Comparison of ENCODE assay signal across 16 cellular contexts in the genomic region with DNA sequence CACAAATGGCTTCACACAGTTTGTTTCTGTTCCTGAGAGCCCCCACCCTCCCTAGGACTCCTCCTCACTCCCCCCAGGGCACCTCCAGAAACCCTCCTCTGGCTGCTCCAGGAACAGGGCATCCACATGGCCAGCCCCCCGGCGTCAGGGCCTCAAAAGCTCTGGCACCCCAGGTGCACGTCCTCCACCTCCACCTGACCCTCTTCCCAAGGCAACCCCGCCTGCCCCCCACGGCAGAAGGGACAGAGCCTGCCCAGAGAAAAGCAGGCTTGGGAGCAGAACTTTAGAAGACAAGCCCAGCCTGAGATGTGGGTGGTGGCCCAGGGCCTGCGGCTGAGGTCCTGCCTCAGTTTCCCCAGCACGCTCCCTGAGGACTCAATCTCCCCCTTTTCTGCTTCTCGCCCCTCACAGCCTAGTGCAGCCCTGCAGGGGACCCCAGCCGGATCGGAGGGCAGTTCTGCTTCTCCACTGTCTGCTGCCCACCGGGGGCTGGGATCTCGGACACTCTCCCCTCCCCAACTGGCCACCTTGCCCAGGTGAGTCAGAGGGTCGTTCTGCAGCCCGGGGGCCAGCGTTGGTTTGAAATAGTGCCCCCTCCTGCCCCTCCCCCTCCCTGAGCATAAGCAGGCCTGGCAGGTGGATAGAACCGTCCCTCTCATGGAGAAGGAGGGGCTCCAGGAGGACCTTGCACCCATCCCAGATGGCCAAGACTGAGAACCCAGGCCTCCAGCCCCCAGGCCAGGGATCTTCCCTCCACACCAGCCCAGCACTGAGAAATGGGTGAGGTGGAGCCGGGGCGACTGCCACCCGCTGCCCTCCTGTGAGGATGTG. TPM values are rescaled to one million over a fixed set of nuclear protein-coding genes. Genes with fewer than 3 reads are reported as not detected.
DNase-seq lines count a peak whose midpoint lies in the region; ATAC-seq and TF ChIP-seq lines count a peak whose summit lies in the region.
"Had no signal": no experiment of that assay in that cellular context is flagged by ENCODE, and none has a peak within 500 bp of the region (broad histone marks: within the 10 kb centered on the region; RNA-seq: fewer than 3 reads in every experiment).

No MANE protein-coding gene starts in this region.

- intact Hi-C loops in activated CD8-positive, alpha-beta T cell treated with anti-CD3 and anti-CD28 coated beads for 36 hours (cut with micrococcal nuclease) = no loop called here
- intact Hi-C loops in activated T-helper 2 cell treated with anti-CD3 and anti-CD28 coated beads, Interferon-gamma antibody, Interleukin-2, Interleukin-4, amounts not matched to agents 10 μg/mL and 5 μg/mL and 100 μg/mL, durations not matched to agents 14 hours and 24 hours and 36 hours (cut with micrococcal nuclease) = no loop called here
- intact Hi-C loops in lower lobe of right lung (cut with DNase I) = no loop called here

- TF ChIP-seq CTCF in activated CD8-positive, alpha-beta T cell treated with anti-CD3 and anti-CD28 coated beads for 36 hours (IDR thresholded peaks at IDR 0.05) = no peak
- TF ChIP-seq CTCF in lower lobe of right lung (IDR thresholded peaks at IDR 0.05) = no peak
- no peak for TF ChIP-seq CTCF in SK-N-SH (IDR thresholded peaks at IDR 0.05)

- H3F3A ChIP-seq in SK-N-SH (replicated peaks; ENCODE audit: insufficient read depth) = no peaks in the 10 kb centered on the region

- no peak overlapping the region for H3K4me2 ChIP-seq in SK-N-SH

- no peaks in the 10 kb centered on the region for H3K27me3 Mint-ChIP-seq in activated CD8-positive, alpha-beta T cell treated with anti-CD3 and anti-CD28 coated beads, Interleukin-2, amount 10 ng/mL, durations not matched to agents 7 days and 5 days (ENCODE audit: low read depth)
- peaks cover 1% of the 10 kb centered on the region for H3K27me3 Mint-ChIP-seq in activated CD8-positive, alpha-beta T cell treated with anti-CD3 and anti-CD28 coated beads for 36 hours
- H3K27me3 Mint-ChIP-seq in activated T-helper 2 cell treated with anti-CD3 and anti-CD28 coated beads, Interferon-gamma antibody, Interleukin-2, Interleukin-4, amounts not matched to agents 10 μg/mL and 5 μg/mL and 100 μg/mL, durations not matched to agents 14 hours and 24 hours and 36 hours (ENCODE audit: low read depth) = peaks cover 2% of the 10 kb centered on the region
- H3K27me3 Mint-ChIP-seq in activated T-helper 17 cell treated with anti-CD3 and anti-CD28 coated beads, Interleukin-2, amount 50 U/mL, for 72 hours = peaks cover 5% of the 10 kb centered on the region

- no peak for TF ChIP-seq RAD21 in SK-N-SH (IDR thresholded peaks at IDR 0.05; ENCODE audit: low read length)

- no peak for ATAC-seq in activated CD8-positive, alpha-beta T cell treated with anti-CD3 and anti-CD28 coated beads, Interleukin-2, amount 10 ng/mL, durations not matched to agents 7 days and 5 days
- no peak for ATAC-seq in activated CD8-positive, alpha-beta T cell treated with anti-CD3 and anti-CD28 coated beads for 36 hours
- ATAC-seq in lower lobe of right lung = no peak
- ATAC-seq in stimulated activated effector memory CD8-positive, alpha-beta T cell treated with anti-CD3 and anti-CD28 coated beads, Interleukin-12 subunit alpha, Interleukin-12 subunit beta, amount 100 ng/mL, for 72 hours = no peak
- ATAC-seq in activated T-helper 17 cell treated with anti-CD3 and anti-CD28 coated beads, Interleukin-2, amount 50 U/mL, for 72 hours (replicated peaks) = no peak
- no peak for ATAC-seq in HG03521 (IDR thresholded peaks at IDR 0.05; ENCODE audit: unreplicated experiment)
- ATAC-seq: gastrocnemius medialis had no signal

- H3K27ac Mint-ChIP-seq in activated CD8-positive, alpha-beta T cell treated with anti-CD3 and anti-CD28 coated beads, Interleukin-2, amount 10 ng/mL, durations not matched to agents 7 days and 5 days = peak overlapping the region; percentile 52
- H3K27ac Mint-ChIP-seq in activated CD8-positive, alpha-beta T cell treated with anti-CD3 and anti-CD28 coated beads for 36 hours = no peak overlapping the region
- H3K27ac Mint-ChIP-seq in activated T-helper 2 cell treated with anti-CD3 and anti-CD28 coated beads, Interferon-gamma antibody, Interleukin-2, Interleukin-4, amounts not matched to agents 10 μg/mL and 5 μg/mL and 100 μg/mL, durations not matched to agents 14 hours and 24 hours and 36 hours = no peak overlapping the region
- peak overlapping the region; percentile 84 for H3K27ac Mint-ChIP-seq in stimulated activated effector memory CD8-positive, alpha-beta T cell treated with anti-CD3 and anti-CD28 coated beads, Interleukin-12 subunit alpha, Interleukin-12 subunit beta, amount 100 ng/mL, for 72 hours
- no peak overlapping the region for H3K27ac Mint-ChIP-seq in activated T-helper 17 cell treated with anti-CD3 and anti-CD28 coated beads, Interleukin-2, amount 50 U/mL, for 72 hours
- H3K27ac Mint-ChIP-seq: nephron progenitor cell had no signal

- H3K4me3 ChIP-seq in lower lobe of right lung (no peak overlapping the region), SK-N-SH (ENCODE audit: low read depth in 2 of 2, low read length in 1 of 2) (no peak overlapping the region)
- H3K4me3 ChIP-seq: cardiac muscle cell, gastrocnemius medialis had no signal

- no peak for DNase-seq in activated CD8-positive, alpha-beta T cell treated with anti-CD3 and anti-CD28 coated beads, Interleukin-2, amount 10 ng/mL, durations not matched to agents 7 days and 5 days
- no peak for DNase-seq in activated CD8-positive, alpha-beta T cell treated with anti-CD3 and anti-CD28 coated beads for 36 hours
- DNase-seq in activated T-helper 2 cell treated with anti-CD3 and anti-CD28 coated beads, Interferon-gamma antibody, Interleukin-2, Interleukin-4, amounts not matched to agents 10 μg/mL and 5 μg/mL and 100 μg/mL, durations not matched to agents 14 hours and 24 hours and 36 hours (ENCODE audit: low spot score) = no peak
- DNase-seq in lower lobe of right lung (no peak), SK-N-SH (no peak)
- DNase-seq in stimulated activated effector memory CD8-positive, alpha-beta T cell treated with anti-CD3 and anti-CD28 coated beads, Interleukin-12 subunit alpha, Interleukin-12 subunit beta, amount 100 ng/mL, for 72 hours (ENCODE audit: low spot score in 2 of 2) = no peak
- DNase-seq: activated CD4-positive, CD25-positive, alpha-beta regulatory T cell treated with anti-CD3 and anti-CD28 coated beads, Interleukin-2, amount 50 U/mL, for 72 hours; gastrocnemius medialis; NCI-H1092 treated with DMSO at 0.1 percent for 48 hours; NCI-H446 treated with DMSO at 0.1 percent for 48 hours; small intestine had no signal

- peak overlapping the region; percentile 66 for H3K27ac ChIP-seq in lower lobe of right lung
- peak overlapping the region in 1 of 2 experiments; percentile 47; a peak in 1 of 4 replicates for H3K27ac ChIP-seq in SK-N-SH (ENCODE audit: low read depth in 2 of 2, low read length in 1 of 2)
- H3K27ac ChIP-seq: gastrocnemius medialis, thoracic aorta had no signal

- peaks cover 8% of the 10 kb centered on the region for H3K36me3 Mint-ChIP-seq in activated CD8-positive, alpha-beta T cell treated with anti-CD3 and anti-CD28 coated beads, Interleukin-2, amount 10 ng/mL, durations not matched to agents 7 days and 5 days (ENCODE audit: low read depth)
- peaks cover 3% of the 10 kb centered on the region for H3K36me3 Mint-ChIP-seq in activated CD8-positive, alpha-beta T cell treated with anti-CD3 and anti-CD28 coated beads for 36 hours (ENCODE audit: low read depth)
- H3K36me3 Mint-ChIP-seq in activated T-helper 2 cell treated with anti-CD3 and anti-CD28 coated beads, Interferon-gamma antibody, Interleukin-2, Interleukin-4, amounts not matched to agents 10 μg/mL and 5 μg/mL and 100 μg/mL, durations not matched to agents 14 hours and 24 hours and 36 hours (ENCODE audit: low read depth) = peaks cover 8% of the 10 kb centered on the region
- H3K36me3 Mint-ChIP-seq in stimulated activated effector memory CD8-positive, alpha-beta T cell treated with anti-CD3 and anti-CD28 coated beads, Interleukin-12 subunit alpha, Interleukin-12 subunit beta, amount 100 ng/mL, for 72 hours = peaks cover 17% of the 10 kb centered on the region
- peaks cover 5% of the 10 kb centered on the region for H3K36me3 Mint-ChIP-seq in activated T-helper 17 cell treated with anti-CD3 and anti-CD28 coated beads, Interleukin-2, amount 50 U/mL, for 72 hours (ENCODE audit: low read depth)

- H3K36me3 ChIP-seq in lower lobe of right lung (no peaks in the 10 kb centered on the region), SK-N-SH (replicated peaks in 1 of 2; ENCODE audit: control insufficient read depth in 1 of 2, insufficient read depth in 2 of 2, low read length in 1 of 2) (peaks cover 0 to under 1% of the 10 kb centered on the region in 2 experiments)
- H3K36me3 ChIP-seq: cardiac muscle cell, gastrocnemius medialis, thoracic aorta had no signal

- no peaks in the 10 kb centered on the region for H3K9me3 Mint-ChIP-seq in activated CD8-positive, alpha-beta T cell treated with anti-CD3 and anti-CD28 coated beads, Interleukin-2, amount 10 ng/mL, durations not matched to agents 7 days and 5 days (ENCODE audit: insufficient read depth)
- no peaks in the 10 kb centered on the region for H3K9me3 Mint-ChIP-seq in activated CD8-positive, alpha-beta T cell treated with anti-CD3 and anti-CD28 coated beads for 36 hours
- H3K9me3 Mint-ChIP-seq in activated T-helper 2 cell treated with anti-CD3 and anti-CD28 coated beads, Interferon-gamma antibody, Interleukin-2, Interleukin-4, amounts not matched to agents 10 μg/mL and 5 μg/mL and 100 μg/mL, durations not matched to agents 14 hours and 24 hours and 36 hours = no peaks in the 10 kb centered on the region
- no peaks in the 10 kb centered on the region for H3K9me3 Mint-ChIP-seq in stimulated activated effector memory CD8-positive, alpha-beta T cell treated with anti-CD3 and anti-CD28 coated beads, Interleukin-12 subunit alpha, Interleukin-12 subunit beta, amount 100 ng/mL, for 72 hours
- H3K9me3 Mint-ChIP-seq in activated T-helper 17 cell treated with anti-CD3 and anti-CD28 coated beads, Interleukin-2, amount 50 U/mL, for 72 hours = no peaks in the 10 kb centered on the region
- H3K9me3 Mint-ChIP-seq: nephron progenitor cell had no signal

- H3K27me3 ChIP-seq in lower lobe of right lung (ENCODE audit: low read depth) (peaks cover 12% of the 10 kb centered on the region), SK-N-SH (ENCODE audit: insufficient read depth) (no peaks in the 10 kb centered on the region)
- H3K27me3 ChIP-seq: cardiac muscle cell had no signal

- no peaks in the 10 kb centered on the region for H3K9me2 ChIP-seq in SK-N-SH

- WGBS in SK-N-SH (ENCODE audit: low lambda C conversion rate) = 81% methylated on average over 9 of the region's 19 CpGs

- no peaks in the 10 kb centered on the region for H4K20me1 ChIP-seq in SK-N-SH (ENCODE audit: insufficient read depth)

- H3K9ac ChIP-seq in SK-N-SH = no peak overlapping the region

- peaks cover 28% of the 10 kb centered on the region for H3K4me1 Mint-ChIP-seq in activated CD8-positive, alpha-beta T cell treated with anti-CD3 and anti-CD28 coated beads, Interleukin-2, amount 10 ng/mL, durations not matched to agents 7 days and 5 days (ENCODE audit: low read depth)
- peaks cover 14% of the 10 kb centered on the region for H3K4me1 Mint-ChIP-seq in activated CD8-positive, alpha-beta T cell treated with anti-CD3 and anti-CD28 coated beads for 36 hours (ENCODE audit: low read depth)
- peaks cover 7% of the 10 kb centered on the region for H3K4me1 Mint-ChIP-seq in activated T-helper 2 cell treated with anti-CD3 and anti-CD28 coated beads, Interferon-gamma antibody, Interleukin-2, Interleukin-4, amounts not matched to agents 10 μg/mL and 5 μg/mL and 100 μg/mL, durations not matched to agents 14 hours and 24 hours and 36 hours (ENCODE audit: low read depth)
- H3K4me1 Mint-ChIP-seq in stimulated activated effector memory CD8-positive, alpha-beta T cell treated with anti-CD3 and anti-CD28 coated beads, Interleukin-12 subunit alpha, Interleukin-12 subunit beta, amount 100 ng/mL, for 72 hours = peaks cover 30% of the 10 kb centered on the region
- no peaks in the 10 kb centered on the region for H3K4me1 Mint-ChIP-seq in activated T-helper 17 cell treated with anti-CD3 and anti-CD28 coated beads, Interleukin-2, amount 50 U/mL, for 72 hours

- peaks cover 23% of the 10 kb centered on the region for H3K79me2 ChIP-seq in SK-N-SH (ENCODE audit: insufficient read depth)

- no peaks in the 10 kb centered on the region for H3K9me3 ChIP-seq in lower lobe of right lung
- no peaks in the 10 kb centered on the region for H3K9me3 ChIP-seq in SK-N-SH
- H3K9me3 ChIP-seq: gastrocnemius medialis, thoracic aorta had no signal

- CTCF ChIA-PET in activated CD8-positive, alpha-beta T cell treated with anti-CD3 and anti-CD28 coated beads, Interleukin-2, amount 10 ng/mL, durations not matched to agents 7 days and 5 days (lab: Charles Lee) = no interaction called here
- CTCF ChIA-PET in activated CD8-positive, alpha-beta T cell treated with anti-CD3 and anti-CD28 coated beads for 36 hours (lab: Charles Lee) = interaction anchor here (1.1 kb wide), 1 partner anchor 8 kb away, joined by 3 read pairs; no protein-coding TSS in a partner anchor
- CTCF ChIA-PET in SK-N-SH (lab: Yijun Ruan, JAX) = interaction anchor here (1.2 kb wide), 2 partner anchors 10 to 36 kb away, joined by 3 to 5 read pairs; no protein-coding TSS in a partner anchor

- no peak overlapping the region for H2AFZ ChIP-seq in SK-N-SH (ENCODE audit: low read depth)

- POLR2A ChIA-PET in activated CD8-positive, alpha-beta T cell treated with anti-CD3 and anti-CD28 coated beads, Interleukin-2, amount 10 ng/mL, durations not matched to agents 7 days and 5 days (lab: Charles Lee) = interaction anchor here (0.9 to 1.4 kb wide), 3 partner anchors 8 to 18 kb away, joined by 3 to 4 read pairs (median 4); no protein-coding TSS in a partner anchor
- POLR2A ChIA-PET in activated CD8-positive, alpha-beta T cell treated with anti-CD3 and anti-CD28 coated beads for 36 hours (lab: Charles Lee) = interaction anchor here (1.2 kb wide), 1 partner anchor 10 kb away, joined by 4 read pairs; no protein-coding TSS in a partner anchor
- POLR2A ChIA-PET in SK-N-SH (lab: Yijun Ruan, JAX) = no interaction called here

- TF ChIP-seq EP300 in SK-N-SH (IDR thresholded peaks at IDR 0.05; ENCODE audit: borderline replicate concordance in 1 of 2, low read depth in 1 of 2, low read length in 1 of 2) = no peak

- H3K4me1 ChIP-seq in lower lobe of right lung = peaks cover 34% of the 10 kb centered on the region
- H3K4me1 ChIP-seq in SK-N-SH (ENCODE audit: control insufficient read depth in 1 of 2, insufficient read depth in 2 of 2, low read depth in 1 of 2, low read length in 1 of 2) = peaks cover 0 to 24% of the 10 kb centered on the region in 2 experiments; a peak in 2 of 4 replicates

- H3K4me3 Mint-ChIP-seq in activated CD8-positive, alpha-beta T cell treated with anti-CD3 and anti-CD28 coated beads, Interleukin-2, amount 10 ng/mL, durations not matched to agents 7 days and 5 days = no peak overlapping the region
- H3K4me3 Mint-ChIP-seq in activated CD8-positive, alpha-beta T cell treated with anti-CD3 and anti-CD28 coated beads for 36 hours = no peak overlapping the region
- peak overlapping the region; percentile 26 for H3K4me3 Mint-ChIP-seq in activated T-helper 2 cell treated with anti-CD3 and anti-CD28 coated beads, Interferon-gamma antibody, Interleukin-2, Interleukin-4, amounts not matched to agents 10 μg/mL and 5 μg/mL and 100 μg/mL, durations not matched to agents 14 hours and 24 hours and 36 hours (ENCODE audit: low read depth)
- H3K4me3 Mint-ChIP-seq in stimulated activated effector memory CD8-positive, alpha-beta T cell treated with anti-CD3 and anti-CD28 coated beads, Interleukin-12 subunit alpha, Interleukin-12 subunit beta, amount 100 ng/mL, for 72 hours = peak overlapping the region; percentile 90
- H3K4me3 Mint-ChIP-seq in activated T-helper 17 cell treated with anti-CD3 and anti-CD28 coated beads, Interleukin-2, amount 50 U/mL, for 72 hours = no peak overlapping the region
- H3K4me3 Mint-ChIP-seq: nephron progenitor cell had no signal

RNA-seq across cellular contexts. Expression of a gene that starts 2.4 kb away (rescaled TPM):
- 100 to 1,000 TPM; 115 to 129 TPM for total RNA-seq in activated CD8-positive, alpha-beta T cell treated with anti-CD3 and anti-CD28 coated beads, Interleukin-2, amount 10 ng/mL, durations not matched to agents 7 days and 5 days
- 100 to 1,000 TPM; 110 to 114 TPM for total RNA-seq in activated CD8-positive, alpha-beta T cell treated with anti-CD3 and anti-CD28 coated beads for 36 hours
- total RNA-seq in activated T-helper 2 cell treated with anti-CD3 and anti-CD28 coated beads, Interferon-gamma antibody, Interleukin-2, Interleukin-4, amounts not matched to agents 10 μg/mL and 5 μg/mL and 100 μg/mL, durations not matched to agents 14 hours and 24 hours and 36 hours = 104 and 109 TPM in 2 replicates
- total RNA-seq in lower lobe of right lung = 43.7 TPM
- 100 to 1,000 TPM in 1 of 2 donors, 10 to 100 TPM in 1; 70.1 to 116 TPM for total RNA-seq in activated T-helper 17 cell treated with anti-CD3 and anti-CD28 coated beads, Interleukin-2, amount 50 U/mL, for 72 hours
- polyA plus RNA-seq in SK-N-SH (2012; rRNA removed) = 36.7 and 50.6 TPM in 2 replicates
- 16.1 and 28.8 TPM in 2 replicates for polyA plus RNA-seq in SK-N-SH (2012; cell fraction: cytosol; rRNA removed)
- polyA plus RNA-seq in SK-N-SH (2012; cell fraction: nucleus; rRNA removed) = 246 and 320 TPM in 2 replicates

RNA-seq across cellular contexts. Expression of a gene that starts 12.8 kb away (rescaled TPM):
- under 1 TPM in 1 of 2 experiments, not detected in 1; 0.10 TPM for total RNA-seq in activated CD8-positive, alpha-beta T cell treated with anti-CD3 and anti-CD28 coated beads, Interleukin-2, amount 10 ng/mL, durations not matched to agents 7 days and 5 days
- total RNA-seq in activated CD8-positive, alpha-beta T cell treated with anti-CD3 and anti-CD28 coated beads for 36 hours = 1 to 10 TPM; 3.3 to 3.9 TPM
- 2.4 and 2.8 TPM in 2 replicates for total RNA-seq in activated T-helper 2 cell treated with anti-CD3 and anti-CD28 coated beads, Interferon-gamma antibody, Interleukin-2, Interleukin-4, amounts not matched to agents 10 μg/mL and 5 μg/mL and 100 μg/mL, durations not matched to agents 14 hours and 24 hours and 36 hours
- total RNA-seq in lower lobe of right lung = 2.5 TPM
- total RNA-seq in activated T-helper 17 cell treated with anti-CD3 and anti-CD28 coated beads, Interleukin-2, amount 50 U/mL, for 72 hours = 10 to 100 TPM in 1 of 2 donors, 1 to 10 TPM in 1; 2.5 to 16.6 TPM
- 1.3 and 2.4 TPM in 2 replicates for polyA plus RNA-seq in SK-N-SH (2012; rRNA removed)
- 1.5 and 2.4 TPM in 2 replicates for polyA plus RNA-seq in SK-N-SH (2012; cell fraction: cytosol; rRNA removed)
- polyA plus RNA-seq in SK-N-SH (2012; cell fraction: nucleus; rRNA removed) = 7.8 and 11.2 TPM in 2 replicates

RNA-seq across cellular contexts. Expression of a gene that starts 17.5 kb away (rescaled TPM):
- 10 to 100 TPM; 23.6 to 24.4 TPM for total RNA-seq in activated CD8-positive, alpha-beta T cell treated with anti-CD3 and anti-CD28 coated beads, Interleukin-2, amount 10 ng/mL, durations not matched to agents 7 days and 5 days
- total RNA-seq in activated CD8-positive, alpha-beta T cell treated with anti-CD3 and anti-CD28 coated beads for 36 hours = 10 to 100 TPM; 24.0 to 25.5 TPM
- total RNA-seq in activated T-helper 2 cell treated with anti-CD3 and anti-CD28 coated beads, Interferon-gamma antibody, Interleukin-2, Interleukin-4, amounts not matched to agents 10 μg/mL and 5 μg/mL and 100 μg/mL, durations not matched to agents 14 hours and 24 hours and 36 hours = 26.3 and 26.4 TPM in 2 replicates
- total RNA-seq in lower lobe of right lung = 18.7 TPM
- total RNA-seq in activated T-helper 17 cell treated with anti-CD3 and anti-CD28 coated beads, Interleukin-2, amount 50 U/mL, for 72 hours = 10 to 100 TPM; 16.5 to 26.7 TPM
- polyA plus RNA-seq in SK-N-SH (2012; rRNA removed) = 23.3 and 26.7 TPM in 2 replicates
- polyA plus RNA-seq in SK-N-SH (2012; cell fraction: cytosol; rRNA removed) = 6.7 and 11.5 TPM in 2 replicates
- 121 and 176 TPM in 2 replicates for polyA plus RNA-seq in SK-N-SH (2012; cell fraction: nucleus; rRNA removed)

Comparison
In these comparisons a context has a peak if more than half of its experiments do, and no peak if none do; other contexts are left out.
1. H3K27ac Mint-ChIP-seq: peak in activated CD8-positive, alpha-beta T cell treated with anti-CD3 and anti-CD28 coated beads, Interleukin-2, amount 10 ng/mL, durations not matched to agents 7 days and 5 days (single experiment) and stimulated activated effector memory CD8-positive, alpha-beta T cell treated with anti-CD3 and anti-CD28 coated beads, Interleukin-12 subunit alpha, Interleukin-12 subunit beta, amount 100 ng/mL, for 72 hours (single experiment); none in activated CD8-positive, alpha-beta T cell treated with anti-CD3 and anti-CD28 coated beads for 36 hours (single experiment), activated T-helper 2 cell treated with anti-CD3 and anti-CD28 coated beads, Interferon-gamma antibody, Interleukin-2, Interleukin-4, amounts not matched to agents 10 μg/mL and 5 μg/mL and 100 μg/mL, durations not matched to agents 14 hours and 24 hours and 36 hours (single experiment) and activated T-helper 17 cell treated with anti-CD3 and anti-CD28 coated beads, Interleukin-2, amount 50 U/mL, for 72 hours (single experiment).
2. H3K4me3 Mint-ChIP-seq: peak in activated T-helper 2 cell treated with anti-CD3 and anti-CD28 coated beads, Interferon-gamma antibody, Interleukin-2, Interleukin-4, amounts not matched to agents 10 μg/mL and 5 μg/mL and 100 μg/mL, durations not matched to agents 14 hours and 24 hours and 36 hours (single experiment) and stimulated activated effector memory CD8-positive, alpha-beta T cell treated with anti-CD3 and anti-CD28 coated beads, Interleukin-12 subunit alpha, Interleukin-12 subunit beta, amount 100 ng/mL, for 72 hours (single experiment); none in activated CD8-positive, alpha-beta T cell treated with anti-CD3 and anti-CD28 coated beads, Interleukin-2, amount 10 ng/mL, durations not matched to agents 7 days and 5 days (single experiment), activated CD8-positive, alpha-beta T cell treated with anti-CD3 and anti-CD28 coated beads for 36 hours (single experiment) and activated T-helper 17 cell treated with anti-CD3 and anti-CD28 coated beads, Interleukin-2, amount 50 U/mL, for 72 hours (single experiment).